37 cellular contexts compared by ENCODE assay signal in the genomic region with DNA sequence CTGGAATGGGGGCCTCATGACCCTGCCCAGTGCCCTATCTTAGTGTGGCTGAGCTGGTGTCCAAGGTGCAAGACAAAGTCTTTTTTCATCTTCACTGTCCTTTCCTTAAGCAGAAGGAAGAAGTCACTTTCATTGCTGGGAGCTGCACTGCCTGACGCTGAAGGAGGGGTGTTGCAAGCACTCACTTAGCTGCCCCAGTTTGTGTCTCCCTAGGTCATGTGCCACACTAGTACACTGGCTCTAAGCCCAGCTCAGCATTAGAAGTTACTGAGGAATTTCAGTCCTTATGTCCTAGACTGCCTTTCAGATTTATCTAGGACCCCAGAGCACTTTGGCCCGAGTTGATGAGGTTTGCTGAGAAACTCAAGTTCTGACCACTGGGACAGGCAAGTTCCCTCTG.
"Had no signal": no experiment of that assay in that cellular context is flagged by ENCODE, and none has a peak within 500 bp of the region (broad histone marks: within the 10 kb centered on the region; RNA-seq: fewer than 3 reads in every experiment).

No MANE protein-coding gene starts in this region.

- ATAC-seq: activated CD8-positive, alpha-beta T cell treated with anti-CD3 and anti-CD28 coated beads for 36 hours; activated naive CD4-positive, alpha-beta T cell treated with anti-CD3 and anti-CD28 coated beads, Interleukin-2, amount 50 U/mL, for 72 hours; activated T-cell treated with anti-CD3 and anti-CD28 coated beads, Interleukin-2, amount 50 U/mL, for 4 hours; activated T-cell treated with anti-CD3 and anti-CD28 coated beads, Interleukin-2, amount 50 U/mL, for 72 hours; activated T-helper 17 cell treated with anti-CD3 and anti-CD28 coated beads, Interleukin-2, amount 50 U/mL, for 72 hours; body of pancreas had no signal

- DNase-seq: activated B cell treated with CpG ODN at 0.5 μM for 24 hours; activated CD4-positive, alpha-beta memory T cell treated with anti-CD3 and anti-CD28 coated beads for 36 hours; activated CD4-positive, alpha-beta T cell treated with anti-CD3 and anti-CD28 coated beads for 4 hours; activated CD4-positive, alpha-beta T cell treated with anti-CD3 and anti-CD28 coated beads, Interleukin-2, amount 10 ng/mL, durations not matched to agents 24 days and 14 days; activated CD4-positive, alpha-beta T cell treated with anti-CD3 and anti-CD28 coated beads, Interleukin-2, amount 50 U/mL, for 1 hour; activated CD4-positive, alpha-beta T cell treated with anti-CD3 and anti-CD28 coated beads, Interleukin-2, amount 50 U/mL, for 4 hours; activated CD4-positive, CD25-positive, alpha-beta regulatory T cell treated with anti-CD3 and anti-CD28 coated beads, Interleukin-2, amount 50 U/mL, for 72 hours; activated CD8-positive, alpha-beta memory T cell treated with anti-CD3 and anti-CD28 coated beads, Interleukin-2, amount 50 U/mL, for 4 hours; activated CD8-positive, alpha-beta T cell treated with anti-CD3 and anti-CD28 coated beads for 36 hours; activated effector memory CD4-positive, alpha-beta T cell treated with anti-CD3 and anti-CD28 coated beads, Interleukin-2, amount 50 U/mL, for 16 hours; activated gamma-delta T cell treated with Interleukin-2 at 50 U/mL for 16 hours; activated naive CD4-positive, alpha-beta T cell; activated naive CD4-positive, alpha-beta T cell treated with anti-CD3 and anti-CD28 coated beads for 36 hours; activated naive CD4-positive, alpha-beta T cell treated with anti-CD3 and anti-CD28 coated beads, Interleukin-2, amount 50 U/mL, for 16 hours; activated naive CD8-positive, alpha-beta T cell treated with anti-CD3 and anti-CD28 coated beads for 36 hours; activated T-cell treated with anti-CD3 and anti-CD28 coated beads for 4 hours; activated T-cell treated with anti-CD3 and anti-CD28 coated beads, Interleukin-2, amount 50 U/mL, for 1 hour; activated T-cell treated with anti-CD3 and anti-CD28 coated beads, Interleukin-2, amount 50 U/mL, for 4 hours; activated T-cell treated with anti-CD3 and anti-CD28 coated beads, Interleukin-2, amount 50 U/mL, for 72 hours; adrenal gland; amniotic stem cell; aorta; body of pancreas; brain microvascular endothelial cell; caudate nucleus; cerebellar nuclear complex; T-helper 1 cell; T-helper 2 cell; T-helper 9 cell had no signal

- H3K27me3 ChIP-seq: adrenal gland, body of pancreas, brain microvascular endothelial cell, breast epithelium had no signal

- H3K36me3 ChIP-seq: adrenal gland, brain microvascular endothelial cell, breast epithelium had no signal

- H3K9me3 Mint-ChIP-seq: activated CD4-positive, alpha-beta T cell treated with anti-CD3 and anti-CD28 coated beads, Interleukin-2, amount 10 ng/mL, durations not matched to agents 24 days and 14 days; activated CD8-positive, alpha-beta T cell treated with anti-CD3 and anti-CD28 coated beads for 36 hours; activated naive CD4-positive, alpha-beta T cell treated with anti-CD3 and anti-CD28 coated beads for 36 hours; activated naive CD8-positive, alpha-beta T cell treated with anti-CD3 and anti-CD28 coated beads for 36 hours; activated T-helper 1 cell treated with anti-CD3 and anti-CD28 coated beads, Interleukin-12 subunit alpha, Interleukin-12 subunit beta, Interleukin-2, Interleukin-4 antibody, amounts not matched to agents 30 ng/mL and 10 ng/mL and 1 ng/mL, durations not matched to agents 14 hours and 24 hours and 36 hours had no signal

- H3K4me1 ChIP-seq: adrenal gland, body of pancreas, breast epithelium had no signal

- H3K36me3 Mint-ChIP-seq: activated CD4-positive, alpha-beta memory T cell treated with anti-CD3 and anti-CD28 coated beads for 36 hours; activated naive CD4-positive, alpha-beta T cell treated with anti-CD3 and anti-CD28 coated beads, Interleukin-2, amount 50 U/mL, for 72 hours; activated naive CD8-positive, alpha-beta T cell treated with anti-CD3 and anti-CD28 coated beads for 36 hours had no signal

- H3K27ac ChIP-seq: adrenal gland, body of pancreas, brain microvascular endothelial cell, breast epithelium, VCaP had no signal

- H3K4me1 Mint-ChIP-seq: activated B cell treated with CpG ODN at 0.5 μM for 24 hours; activated CD4-positive, alpha-beta T cell treated with anti-CD3 and anti-CD28 coated beads, Interleukin-2, amount 10 ng/mL, durations not matched to agents 24 days and 14 days; activated naive CD8-positive, alpha-beta T cell treated with anti-CD3 and anti-CD28 coated beads for 36 hours; activated T-helper 17 cell treated with anti-CD3 and anti-CD28 coated beads, Interleukin-2, amount 50 U/mL, for 72 hours; central memory CD8-positive, alpha-beta T cell had no signal

- H3K4me3 ChIP-seq: adrenal gland, body of pancreas, breast epithelium had no signal

- H3K27ac Mint-ChIP-seq: activated B cell treated with CpG ODN at 0.5 μM for 24 hours; activated CD4-positive, alpha-beta memory T cell treated with anti-CD3 and anti-CD28 coated beads for 36 hours; activated CD4-positive, alpha-beta T cell treated with anti-CD3 and anti-CD28 coated beads, Interleukin-2, amount 10 ng/mL, durations not matched to agents 24 days and 14 days; activated CD8-positive, alpha-beta T cell treated with anti-CD3 and anti-CD28 coated beads for 36 hours; activated naive CD4-positive, alpha-beta T cell treated with anti-CD3 and anti-CD28 coated beads for 36 hours; activated naive CD4-positive, alpha-beta T cell treated with anti-CD3 and anti-CD28 coated beads, Interleukin-2, amount 50 U/mL, for 72 hours; activated naive CD8-positive, alpha-beta T cell treated with anti-CD3 and anti-CD28 coated beads for 36 hours; activated T-cell treated with anti-CD3 and anti-CD28 coated beads, Interleukin-2, amount 50 U/mL, for 72 hours; activated T-helper 1 cell treated with anti-CD3 and anti-CD28 coated beads, Interleukin-12 subunit alpha, Interleukin-12 subunit beta, Interleukin-2, Interleukin-4 antibody, amounts not matched to agents 30 ng/mL and 10 ng/mL and 1 ng/mL, durations not matched to agents 14 hours and 24 hours and 36 hours; activated T-helper 17 cell treated with anti-CD3 and anti-CD28 coated beads, Interleukin-2, amount 50 U/mL, for 72 hours; T-helper 1 cell treated with Interleukin-12 subunit alpha and Interleukin-12 subunit beta and Interleukin-4 antibody, amounts not matched to agents 30 μg/mL and 1 μg/mL, for 36 hours; T-helper 2 cell treated with Interferon-gamma antibody and Interleukin-4, amounts not matched to agents 5 μg/mL and 100 μg/mL, for 36 hours had no signal

- H3K27me3 Mint-ChIP-seq: activated B cell treated with CpG ODN at 0.5 μM for 24 hours; activated CD4-positive, alpha-beta memory T cell treated with anti-CD3 and anti-CD28 coated beads for 36 hours; activated CD4-positive, alpha-beta T cell treated with anti-CD3 and anti-CD28 coated beads, Interleukin-2, amount 10 ng/mL, durations not matched to agents 24 days and 14 days; activated CD8-positive, alpha-beta T cell treated with anti-CD3 and anti-CD28 coated beads for 36 hours; activated naive CD8-positive, alpha-beta T cell treated with anti-CD3 and anti-CD28 coated beads for 36 hours; activated T-helper 17 cell treated with anti-CD3 and anti-CD28 coated beads, Interleukin-2, amount 50 U/mL, for 72 hours; central memory CD8-positive, alpha-beta T cell had no signal

- H3K4me3 Mint-ChIP-seq: activated B cell treated with CpG ODN at 0.5 μM for 24 hours; activated CD4-positive, alpha-beta memory T cell treated with anti-CD3 and anti-CD28 coated beads for 36 hours; activated CD4-positive, alpha-beta T cell treated with anti-CD3 and anti-CD28 coated beads, Interleukin-2, amount 10 ng/mL, durations not matched to agents 24 days and 14 days; activated CD8-positive, alpha-beta T cell treated with anti-CD3 and anti-CD28 coated beads for 36 hours; activated naive CD4-positive, alpha-beta T cell treated with anti-CD3 and anti-CD28 coated beads for 36 hours; activated naive CD8-positive, alpha-beta T cell treated with anti-CD3 and anti-CD28 coated beads for 36 hours; activated T-cell treated with anti-CD3 and anti-CD28 coated beads, Interleukin-2, amount 50 U/mL, for 4 hours; activated T-cell treated with anti-CD3 and anti-CD28 coated beads, Interleukin-2, amount 50 U/mL, for 72 hours; activated T-helper 1 cell treated with anti-CD3 and anti-CD28 coated beads, Interleukin-12 subunit alpha, Interleukin-12 subunit beta, Interleukin-2, Interleukin-4 antibody, amounts not matched to agents 30 ng/mL and 10 ng/mL and 1 ng/mL, durations not matched to agents 14 hours and 24 hours and 36 hours; activated T-helper 17 cell treated with anti-CD3 and anti-CD28 coated beads, Interleukin-2, amount 50 U/mL, for 72 hours; central memory CD8-positive, alpha-beta T cell; T-helper 1 cell treated with Interleukin-12 subunit alpha and Interleukin-12 subunit beta and Interleukin-4 antibody, amounts not matched to agents 30 μg/mL and 1 μg/mL, for 36 hours; T-helper 2 cell treated with Interferon-gamma antibody and Interleukin-4, amounts not matched to agents 5 μg/mL and 100 μg/mL, for 36 hours had no signal
